1 cellular context compared by ENCODE assay signal in genomic region chr17:81152288-81152848, GRCh38.
TF ChIP-seq lines count a peak whose summit lies in the region.

No MANE protein-coding gene starts in this region.

TF ChIP-seq in SK-N-SH, 30 proteins besides CTCF, POLR2A, EP300 and RAD21 (continued from another document):
- no peak for TF ChIP-seq JUND (IDR thresholded peaks at IDR 0.05)
TF ChIP-seq in SK-N-SH: peak in this region for 0.
